ENCODE assay signal across 15 cellular contexts in genomic region chr9:81035171-81035570, GRCh38.
A peak's percentile ranks its signal among the peaks of the same experiment; 100 is the strongest.
DNase-seq lines count a peak whose midpoint lies in the region; ATAC-seq and TF ChIP-seq lines count a peak whose summit lies in the region.
"Had no signal": no experiment of that assay in that cellular context is flagged by ENCODE, and none has a peak within 500 bp of the region (broad histone marks: within the 10 kb centered on the region; RNA-seq: fewer than 3 reads in every experiment).

No MANE protein-coding gene starts in this region.

- H3K9me3 ChIP-seq in RWPE2 (ENCODE audit: severe bottlenecking) (no peaks in the 10 kb centered on the region), smooth muscle cell (replicated peaks; ENCODE audit: low read depth) (no peaks in the 10 kb centered on the region), left lung (no peaks in the 10 kb centered on the region)
- H3K9me3 ChIP-seq: MG63 had no signal

- H3K27me3 ChIP-seq in RWPE2 (ENCODE audit: insufficient read depth, poor library complexity, severe bottlenecking), result no peaks in the 10 kb centered on the region
- H3K27me3 ChIP-seq in smooth muscle cell (ENCODE audit: low read depth), result no peaks in the 10 kb centered on the region
- no peaks in the 10 kb centered on the region for H3K27me3 ChIP-seq in left lung
- H3K27me3 ChIP-seq: cardiac muscle cell, MG63 had no signal

- no peaks in the 10 kb centered on the region for H3K79me2 ChIP-seq in smooth muscle cell (ENCODE audit: low read depth)
- H3K79me2 ChIP-seq: parathyroid adenoma had no signal

- TF ChIP-seq CTCF in RWPE2 (IDR thresholded peaks at IDR 0.05; ENCODE audit: poor library complexity, severe bottlenecking), result no peak
- TF ChIP-seq CTCF in smooth muscle cell (IDR thresholded peaks at IDR 0.05; ENCODE audit: borderline replicate concordance, insufficient read depth, poor library complexity, severe bottlenecking), result no peak
- TF ChIP-seq CTCF in left lung (IDR thresholded peaks at IDR 0.05), result no peak

- H3K4me3 ChIP-seq in RWPE2 (ENCODE audit: severe bottlenecking) (no peak overlapping the region), smooth muscle cell (no peak overlapping the region), left lung (no peak overlapping the region)
- H3K4me3 ChIP-seq: cardiac muscle cell, MG63 had no signal

- H2AFZ ChIP-seq in smooth muscle cell (ENCODE audit: low read depth), result no peak overlapping the region
- H2AFZ ChIP-seq: parathyroid adenoma had no signal

- no peaks in the 10 kb centered on the region for H4K20me1 ChIP-seq in smooth muscle cell (ENCODE audit: low read depth)

- ATAC-seq in RWPE2 (ENCODE audit: low read depth) (0 out of 3 replicates have a peak, but pooled peaks have one; percentile 20), HG03025 (IDR thresholded peaks at IDR 0.05; ENCODE audit: low FRiP score, unreplicated experiment) (no peak), left lung (no peak)

- WGBS in smooth muscle cell (ENCODE audit: low lambda C conversion rate), result 1% methylated on average over 4 of the region's 4 CpGs

- no peak overlapping the region for H3K9ac ChIP-seq in smooth muscle cell (ENCODE audit: low read depth)
- H3K9ac ChIP-seq: parathyroid adenoma had no signal

- H3K4me2 ChIP-seq in smooth muscle cell, result peak overlapping the region; percentile 70

- H3K4me1 ChIP-seq in RWPE2 (ENCODE audit: insufficient read depth, poor library complexity, severe bottlenecking) (peaks cover 27% of the 10 kb centered on the region), smooth muscle cell (ENCODE audit: low read depth) (peaks cover 20% of the 10 kb centered on the region), left lung (peaks cover 0 to 5% of the 10 kb centered on the region in 2 donors)
- H3K4me1 ChIP-seq: parathyroid adenoma had no signal

- H3K27ac ChIP-seq in RWPE2 (ENCODE audit: poor library complexity, severe bottlenecking) (no peak overlapping the region), smooth muscle cell (ENCODE audit: low read depth) (peak overlapping the region; percentile 45), left lung (no peak overlapping the region)
- H3K27ac ChIP-seq: cardiac muscle cell, parathyroid adenoma, WERI-Rb-1 had no signal

- H3K36me3 ChIP-seq in RWPE2 (ENCODE audit: low read depth), result no peaks in the 10 kb centered on the region
- no peaks in the 10 kb centered on the region for H3K36me3 ChIP-seq in smooth muscle cell (ENCODE audit: low read depth)
- no peaks in the 10 kb centered on the region for H3K36me3 ChIP-seq in left lung
- H3K36me3 ChIP-seq: cardiac muscle cell, MG63, WERI-Rb-1 had no signal

- intact Hi-C loops in left lung (cut with DNase I), result no loop called here

- DNase-seq in Daoy (ENCODE audit: low read depth) (peak; percentile 43), RWPE2 (ENCODE audit: low spot score) (no peak), fibroblast of peridontal ligament (ENCODE audit: extremely low read depth) (peak; percentile 77), smooth muscle cell (lab: John Stamatoyannopoulos, UW; ENCODE audit: unreplicated experiment) (no peak), left lung (no peak)
- DNase-seq in activated effector memory CD4-positive, alpha-beta T cell treated with Interleukin-2 at 50 U/mL for 16 hours, result no peak
- DNase-seq: activated gamma-delta T cell; left cardiac atrium; MG63; NCI-H187; stimulated activated CD4-positive, alpha-beta T cell treated with anti-CD3 and anti-CD28 coated beads, Interleukin-12 subunit alpha, Interleukin-12 subunit beta, amount 100 ng/mL, for 4 hours; WERI-Rb-1 had no signal

- H3F3A ChIP-seq in smooth muscle cell (ENCODE audit: low read depth), result peaks cover 45% of the 10 kb centered on the region

Comparison
In these comparisons a context has a peak if more than half of its experiments do, and no peak if none do; other contexts are left out.
1. DNase-seq: peak in Daoy (single experiment) and fibroblast of peridontal ligament (single experiment); none in RWPE2 (single experiment), smooth muscle cell (single experiment), activated effector memory CD4-positive, alpha-beta T cell treated with Interleukin-2 at 50 U/mL for 16 hours (single experiment) and left lung (0 of 2).